In genomic region chr20:53593466-53594007, GRCh38 we compare ENCODE assay signal across 8 cellular contexts. TPM values are rescaled to one million over a fixed set of nuclear protein-coding genes. Genes with fewer than 3 reads are reported as not detected.
A peak's percentile ranks its signal among the peaks of the same experiment; 100 is the strongest.
DNase-seq lines count a peak whose midpoint lies in the region; ATAC-seq and TF ChIP-seq lines count a peak whose summit lies in the region.
"Not testable (repeated sequence)": the region's sequence is repeated elsewhere in the genome, so short reads cannot be mapped to it uniquely, and the experiment has no call there.

Gene ZNF217 (minus strand): TSS chr20:53593839. CDS start chr20:53582826, 11,013 bp downstream.

- H3K9ac ChIP-seq in HUES48 (ENCODE audit: low read depth, low read length): peak within 1 kb of the TSS; percentile 92

- H3K27me3 ChIP-seq in CD4-positive, alpha-beta memory T cell (ENCODE audit: insufficient read depth, low read length); HUES48 (ENCODE audit: control insufficient read depth, insufficient read depth, low read length): not testable (repeated sequence)

- POLR2A ChIA-PET in CD4-positive, alpha-beta memory T cell (lab: Charles Lee; ENCODE audit: partially characterized antibody): interaction anchor here (0.6 to 9.6 kb wide), 20 partner anchors 7 to 348 kb away, joined by 3 to 198 read pairs (median 8); no protein-coding TSS in a partner anchor

- H3K4me1 Mint-ChIP-seq in CD4-positive, alpha-beta memory T cell: peaks cover 37 to 74% (median 49%) of the 10 kb centered on the region in 4 donors

- peak within 1 kb of the TSS; percentile 95 to 100 (median 98) for H3K27ac Mint-ChIP-seq in CD4-positive, alpha-beta memory T cell

- CTCF ChIA-PET in CD4-positive, alpha-beta memory T cell (lab: Charles Lee; ENCODE audit: partially characterized antibody): interaction anchor here (0.6 to 2.0 kb wide), 5 partner anchors 9 to 314 kb away, joined by 3 to 5 read pairs (median 4); no protein-coding TSS in a partner anchor

- H3K9me3 ChIP-seq in CD4-positive, alpha-beta memory T cell (ENCODE audit: control insufficient read depth in 1 of 2, low read length in 2 of 2); HUES48 (ENCODE audit: control insufficient read depth, insufficient read depth, low read length); mesodermal cell (ENCODE audit: control insufficient read depth, low read length): not testable (repeated sequence)

- peaks cover 0 to 19% of the 10 kb centered on the region in 2 donors for H3K36me3 Mint-ChIP-seq in CD4-positive, alpha-beta memory T cell

- not testable (repeated sequence) for H3K9me3 Mint-ChIP-seq in CD4-positive, alpha-beta memory T cell

- TF ChIP-seq CTCF in epithelial cell of proximal tubule (conservative IDR thresholded peaks at IDR 0.05; ENCODE audit: low read depth, low read length): not testable (repeated sequence)

- peak within 1 kb of the TSS; percentile 36 to 79 for H3K4me3 ChIP-seq in CD4-positive, alpha-beta memory T cell (ENCODE audit: low read length in 2 of 2)
- H3K4me3 ChIP-seq in HUES48 (ENCODE audit: low read depth, low read length) (peak within 1 kb of the TSS; percentile 85), epithelial cell of proximal tubule (ENCODE audit: low read depth, low read length) (peak within 1 kb of the TSS; percentile 84), mesodermal cell (ENCODE audit: extremely low read depth, insufficient read depth, low read length, poor library complexity, severe bottlenecking) (peak within 1 kb of the TSS; percentile 79)

- peak within 1 kb of the TSS; percentile 87 to 98 (median 96) for H3K4me3 Mint-ChIP-seq in CD4-positive, alpha-beta memory T cell

- not testable (repeated sequence) for H3K27me3 Mint-ChIP-seq in CD4-positive, alpha-beta memory T cell

- intact Hi-C loops in CD4-positive, alpha-beta memory T cell (cut with micrococcal nuclease): loop anchor here (1.0 to 2.0 kb wide), 5 partner anchors 14 to 67 kb away; no protein-coding TSS in a partner anchor

- peaks cover 49% of the 10 kb centered on the region for H3K4me1 ChIP-seq in CD4-positive, alpha-beta memory T cell (ENCODE audit: insufficient read depth, low read length)
- H3K4me1 ChIP-seq in HUES48 (ENCODE audit: control insufficient read depth, insufficient read depth, low read length): peaks cover 45% of the 10 kb centered on the region
- H3K4me1 ChIP-seq in mesodermal cell (ENCODE audit: control insufficient read depth, insufficient read depth, low read length, poor library complexity, severe bottlenecking): peaks cover 16% of the 10 kb centered on the region

- peak; percentile 69 to 80 (median 76) for DNase-seq in CD4-positive, alpha-beta memory T cell
- DNase-seq in SIG-M5 treated with dmso at 0.1 percent for 504 hours (lab: John Stamatoyannopoulos, UW; ENCODE audit: unreplicated experiment): peak; percentile 97
- DNase-seq in activated T-helper 1 cell treated with anti-CD3 and anti-CD28 coated beads, Interleukin-2, amount 50 U/mL, for 16 hours (ENCODE audit: low read depth in 1 of 2, low spot score in 1 of 2): peak; percentile 35 to 48
- DNase-seq in epithelial cell of proximal tubule (ENCODE audit: low read depth): not testable (repeated sequence)
- DNase-seq in stimulated activated CD4-positive, alpha-beta T cell treated with anti-CD3 and anti-CD28 coated beads, TNF-alpha, amount 100 ng/mL, for 1 hour (ENCODE audit: low read depth in 3 of 3, low spot score in 1 of 3): peak in 2 of 3 donors; percentile 39 to 44

- ATAC-seq in GM21528 (IDR thresholded peaks at IDR 0.05; ENCODE audit: low FRiP score, unreplicated experiment): peak; percentile 30

- WGBS in mesodermal cell (ENCODE audit: insufficient coverage in 2 of 2), 2 experiments: 2% methylated on average over 13 of the region's 66 CpGs; no CpG with 5 or more reads in 1 of the 2 experiments

- peak within 1 kb of the TSS; percentile 86 for H3K27ac ChIP-seq in CD4-positive, alpha-beta memory T cell (ENCODE audit: low read depth, low read length)
- peak within 1 kb of the TSS; percentile 93 for H3K27ac ChIP-seq in HUES48 (ENCODE audit: low read depth, low read length)
- peak within 1 kb of the TSS; percentile 87 for H3K27ac ChIP-seq in mesodermal cell (ENCODE audit: low read depth, low read length, severe bottlenecking)

- not testable (repeated sequence) for H3K36me3 ChIP-seq in CD4-positive, alpha-beta memory T cell (ENCODE audit: insufficient read depth, low read length); HUES48 (ENCODE audit: control insufficient read depth, insufficient read depth, low read length); mesodermal cell (ENCODE audit: control insufficient read depth, insufficient read depth, low read length)

RNA-seq across cellular contexts. Expression of gene ZNF217, which starts in this region (rescaled TPM):
- total RNA-seq in CD4-positive, alpha-beta memory T cell: 100 to 1,000 TPM; 100 to 111 TPM
- 10 to 100 TPM; 11.6 to 28.6 TPM for polyA plus RNA-seq in CD4-positive, alpha-beta memory T cell
- total RNA-seq in epithelial cell of proximal tubule: 17.4 and 22.1 TPM in 2 replicates
- 56.3 TPM for polyA plus RNA-seq in mesodermal cell (2013, experiment 1 of 2)
- polyA plus RNA-seq in mesodermal cell (2013, experiment 2 of 2): 49.3 TPM
